ENCODE assay signal across 15 cellular contexts in genomic region chr21:35467536-35467935, GRCh38.
A peak's percentile ranks its signal among the peaks of the same experiment; 100 is the strongest.
DNase-seq lines count a peak whose midpoint lies in the region; ATAC-seq and TF ChIP-seq lines count a peak whose summit lies in the region.
"Had no signal": no experiment of that assay in that cellular context is flagged by ENCODE, and none has a peak within 500 bp of the region (broad histone marks: within the 10 kb centered on the region; RNA-seq: fewer than 3 reads in every experiment).

No MANE protein-coding gene starts in this region.

- peaks cover 3% of the 10 kb centered on the region for H3K9me3 ChIP-seq in DND-41 (ENCODE audit: insufficient read depth, low read length, severe bottlenecking)
- no peaks in the 10 kb centered on the region for H3K9me3 ChIP-seq in adipocyte (ENCODE audit: control insufficient read depth, low read length)
- H3K9me3 ChIP-seq: Caco-2 had no signal

- H3K27me3 ChIP-seq in DND-41 (ENCODE audit: insufficient read depth, low read length, poor library complexity) (no peaks in the 10 kb centered on the region), adipocyte (replicated peaks; ENCODE audit: control insufficient read depth, insufficient read depth, low read length) (no peaks in the 10 kb centered on the region)

- H3K4me1 ChIP-seq in DND-41 (ENCODE audit: insufficient read depth, low read length) (peaks cover 37% of the 10 kb centered on the region), adipocyte (ENCODE audit: control insufficient read depth, insufficient read depth, low read length) (peaks cover 37% of the 10 kb centered on the region)
- H3K4me1 ChIP-seq: Caco-2 had no signal

- H3K9ac ChIP-seq in DND-41 (ENCODE audit: low read depth, low read length) (no peak overlapping the region), adipocyte (ENCODE audit: low read length) (no peak overlapping the region)

- no peaks in the 10 kb centered on the region for H3K36me3 ChIP-seq in DND-41 (ENCODE audit: insufficient read depth, low read length)
- no peaks in the 10 kb centered on the region for H3K36me3 ChIP-seq in adipocyte (ENCODE audit: control insufficient read depth, insufficient read depth, low read length, severe bottlenecking)

- DNase-seq in DND-41: no peak
- peak; percentile 70 for DNase-seq in adipocyte (ENCODE audit: low read depth)
- peak; percentile 65 for DNase-seq in fibroblast of peridontal ligament (ENCODE audit: extremely low read depth)
- no peak for DNase-seq in central memory CD4-positive, alpha-beta T cell
- no peak for DNase-seq in glomerular visceral epithelial cell (ENCODE audit: extremely low spot score)
- no peak for DNase-seq in NCI-H2171 treated with DMSO at 0.1 percent for 48 hours (lab: John Stamatoyannopoulos, UW)
- DNase-seq: ACHN, Caco-2, Karpas-422, NCI-H187 treated with DMSO at 0.1 percent for 48 hours, NCI-H774 had no signal

- H3K4me3 ChIP-seq in DND-41 (ENCODE audit: low read depth in 1 of 2, low read length in 2 of 2) (no peak overlapping the region), adipocyte (ENCODE audit: low read length) (no peak overlapping the region)
- H3K4me3 ChIP-seq: SK-N-MC had no signal

- TF ChIP-seq CTCF in DND-41 (IDR thresholded peaks at IDR 0.05; ENCODE audit: borderline replicate concordance, extremely low read depth, low read length, poor library complexity, severe bottlenecking): no peak

- H3K4me2 ChIP-seq in DND-41 (ENCODE audit: insufficient read depth, low read length): no peak overlapping the region

- ATAC-seq in DND-41 (ENCODE audit: insufficient read depth, low read depth): no peak
- ATAC-seq in HG03097 (IDR thresholded peaks at IDR 0.05; ENCODE audit: low FRiP score, unreplicated experiment): no peak
- ATAC-seq: Right ventricle myocardium inferior had no signal

- no peak overlapping the region for H2AFZ ChIP-seq in DND-41 (ENCODE audit: low read depth, low read length)

- H4K20me1 ChIP-seq in DND-41 (ENCODE audit: insufficient read depth, low read length): no peaks in the 10 kb centered on the region

- H3K79me2 ChIP-seq in DND-41 (ENCODE audit: insufficient read depth, low read length): no peaks in the 10 kb centered on the region

- H3K27ac ChIP-seq in DND-41 (ENCODE audit: low read length): peak overlapping the region; percentile 37
- H3K27ac ChIP-seq: C4-2B, SK-N-MC had no signal

Comparison
In these comparisons a context has a peak if more than half of its experiments do, and no peak if none do; other contexts are left out.
1. DNase-seq: peak in adipocyte (single experiment) and fibroblast of peridontal ligament (single experiment); none in DND-41 (single experiment), central memory CD4-positive, alpha-beta T cell (single experiment), glomerular visceral epithelial cell (single experiment) and NCI-H2171 treated with DMSO at 0.1 percent for 48 hours (single experiment).